10 cellular contexts compared by ENCODE assay signal in the genomic region with DNA sequence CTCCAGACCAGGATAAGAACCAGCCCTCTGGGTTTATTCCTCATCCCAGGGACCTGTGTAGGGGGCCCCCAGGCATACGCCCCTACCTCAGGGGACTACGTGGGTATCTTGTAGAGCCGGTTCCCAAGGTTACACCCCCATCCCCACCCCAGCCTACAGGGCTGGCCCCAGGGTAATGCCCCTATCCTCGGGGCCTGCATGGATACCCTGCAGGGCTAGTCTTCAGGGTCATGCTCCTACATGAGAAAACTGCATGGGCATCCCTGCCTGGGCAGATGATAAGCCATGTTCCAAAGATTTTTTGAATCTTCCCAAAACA. TPM values are rescaled to one million over a fixed set of nuclear protein-coding genes. Genes with fewer than 3 reads are reported as not detected.
DNase-seq lines count a peak whose midpoint lies in the region; ATAC-seq and TF ChIP-seq lines count a peak whose summit lies in the region.
"Had no signal": no experiment of that assay in that cellular context is flagged by ENCODE, and none has a peak within 500 bp of the region (broad histone marks: within the 10 kb centered on the region; RNA-seq: fewer than 3 reads in every experiment).

No MANE protein-coding gene starts in this region.

- H3K4me3 ChIP-seq in mesenchymal stem cell (ENCODE audit: insufficient read depth in 1 of 2, low read depth in 1 of 2, low read length in 2 of 2) (peak overlapping the region in 1 of 2 experiments; percentile 80), GM23338 (no peak overlapping the region)

- H3K36me3 ChIP-seq in mesenchymal stem cell (ENCODE audit: control insufficient read depth in 1 of 2, insufficient read depth in 2 of 2, low read depth in 1 of 2, low read length in 2 of 2) (peaks cover 13 to 27% of the 10 kb centered on the region in 2 experiments), GM23338 (ENCODE audit: insufficient read depth) (no peaks in the 10 kb centered on the region)

- H3K14ac ChIP-seq in mesenchymal stem cell (ENCODE audit: low read length in 2 of 2): no peak overlapping the region

- peak overlapping the region; percentile 80 for H3K9ac ChIP-seq in mesenchymal stem cell (ENCODE audit: low read length)

- H3K4me2 ChIP-seq in mesenchymal stem cell (ENCODE audit: low read length, poor library complexity, severe bottlenecking) (no peak overlapping the region), GM23338 (no peak overlapping the region)

- H3K9me2 ChIP-seq in GM23338 (ENCODE audit: insufficient read depth): no peaks in the 10 kb centered on the region

- peak overlapping the region; percentile 50 for H2BK120ac ChIP-seq in mesenchymal stem cell (ENCODE audit: low read depth, low read length)

- H3K36me3 Mint-ChIP-seq in HFFc6 (ENCODE audit: low read depth) (peaks cover 4% of the 10 kb centered on the region; the same call in 1 of the 2 replicates), brain (peaks cover 5% of the 10 kb centered on the region), GM23338 (ENCODE audit: low read depth) (no peaks in the 10 kb centered on the region; the same call in 2 of the 3 replicates)

- no peaks in the 10 kb centered on the region for H3K9me3 ChIP-seq in mesenchymal stem cell (ENCODE audit: control insufficient read depth, low read length)

- H2AK5ac ChIP-seq in mesenchymal stem cell (ENCODE audit: low read length, severe bottlenecking): peak overlapping the region; percentile 78

- H3K79me2 ChIP-seq in GM23338 (replicated peaks; ENCODE audit: insufficient read depth): peaks cover 6% of the 10 kb centered on the region

- H3K4me1 Mint-ChIP-seq in HFFc6 (ENCODE audit: low read depth) (peaks cover 69% of the 10 kb centered on the region), brain (peaks cover 88% of the 10 kb centered on the region), GM23338 (peaks cover 39% of the 10 kb centered on the region)

- H3K4me3 Mint-ChIP-seq in HFFc6 (peak overlapping the region; percentile 86), brain (peak overlapping the region in 4 of 5 experiments; percentile 40 to 77 (median 74)), GM23338 (no peak overlapping the region)

- ATAC-seq in GM23338: no peak

- H2BK5ac ChIP-seq in mesenchymal stem cell (ENCODE audit: low read depth, low read length, poor library complexity, severe bottlenecking): no peak overlapping the region

- H3K23ac ChIP-seq in mesenchymal stem cell (ENCODE audit: low read length in 2 of 2): no peak overlapping the region

- H3K27ac ChIP-seq in mesenchymal stem cell (ENCODE audit: low read length, poor library complexity, severe bottlenecking) (no peak overlapping the region), substantia nigra (ENCODE audit: low read depth, low read length, poor library complexity, severe bottlenecking) (peak overlapping the region; percentile 87), GM23338 (ENCODE audit: low read depth) (no peak overlapping the region)

- H3K4me1 ChIP-seq in mesenchymal stem cell (ENCODE audit: control insufficient read depth, insufficient read depth, low read depth, low read length): peaks cover 51% of the 10 kb centered on the region
- peaks cover 39% of the 10 kb centered on the region for H3K4me1 ChIP-seq in GM23338 (ENCODE audit: insufficient read depth)

- H3K9me3 Mint-ChIP-seq in HFFc6: no peaks in the 10 kb centered on the region
- H3K9me3 Mint-ChIP-seq in brain: no peaks in the 10 kb centered on the region
- H3K9me3 Mint-ChIP-seq in GM23338: no peaks in the 10 kb centered on the region; the same call in 2 of the 3 replicates

- peak overlapping the region; percentile 88 to 90 for H3K18ac ChIP-seq in mesenchymal stem cell (ENCODE audit: low read depth in 1 of 2, low read length in 2 of 2)

- no peak overlapping the region for H4K8ac ChIP-seq in mesenchymal stem cell (ENCODE audit: low read length)

- H2BK12ac ChIP-seq in mesenchymal stem cell (ENCODE audit: low read length in 2 of 2): peak overlapping the region; percentile 91 to 99

- H3K27me3 Mint-ChIP-seq in HFFc6 (ENCODE audit: insufficient read depth): no peaks in the 10 kb centered on the region; the same call in none of the 2 replicates
- H3K27me3 Mint-ChIP-seq in brain: no peaks in the 10 kb centered on the region
- H3K27me3 Mint-ChIP-seq in GM23338 (ENCODE audit: insufficient read depth, low read depth, poor library complexity): peaks cover 4% of the 10 kb centered on the region

- H2AFZ ChIP-seq in mesenchymal stem cell (ENCODE audit: low read depth, low read length): no peak overlapping the region
- no peak overlapping the region for H2AFZ ChIP-seq in GM23338

- peak overlapping the region; percentile 20 for H4K91ac ChIP-seq in mesenchymal stem cell (ENCODE audit: low read length)

- H3K27ac Mint-ChIP-seq in HFFc6 (peak overlapping the region; percentile 88), brain (peak overlapping the region in 4 of 5 experiments; percentile 60 to 94 (median 81)), GM23338 (no peak overlapping the region)

- H4K20me1 ChIP-seq in GM23338 (replicated peaks; ENCODE audit: insufficient read depth): peaks cover 3% of the 10 kb centered on the region

- DNase-seq in HFFc6: no peak
- no peak for DNase-seq in mesenchymal stem cell
- DNase-seq in substantia nigra (lab: John Stamatoyannopoulos, UW): no peak
- no peak for DNase-seq in DMS153 (lab: John Stamatoyannopoulos, UW)
- no peak for DNase-seq in nucleus accumbens (lab: John Stamatoyannopoulos, UW)
- DNase-seq in NOMO-1 treated with DMSO at 0.1 percent for 48 hours (lab: John Stamatoyannopoulos, UW; ENCODE audit: unreplicated experiment): no peak
- no peak for DNase-seq in GM23338 (ENCODE audit: low spot score)
- DNase-seq: NCI-H1417 treated with DMSO at 0.1 percent for 48 hours, NCI-H748 treated with DMSO at 0.1 percent for 48 hours had no signal

- H3K27me3 ChIP-seq in mesenchymal stem cell (ENCODE audit: control insufficient read depth in 1 of 2, insufficient read depth in 1 of 2, low read length in 2 of 2) (no peaks in the 10 kb centered on the region), GM23338 (ENCODE audit: insufficient read depth) (no peaks in the 10 kb centered on the region)

- H2BK15ac ChIP-seq in mesenchymal stem cell (ENCODE audit: low read depth, poor library complexity, severe bottlenecking): peak overlapping the region; percentile 74

- WGBS in mesenchymal stem cell: 61% methylated on average over 4 of the region's 4 CpGs

- TF ChIP-seq CTCF in HFFc6 (IDR thresholded peaks at IDR 0.05) (no peak), brain (conservative IDR thresholded peaks at IDR 0.05) (no peak), GM23338 (conservative IDR thresholded peaks at IDR 0.05; ENCODE audit: low read depth in 2 of 2) (no peak)

- H3F3A ChIP-seq in GM23338 (replicated peaks; ENCODE audit: low read depth): 0 out of 2 replicates have a peak, but pooled peaks cover 14% of the 10 kb centered on the region

- H3K4ac ChIP-seq in mesenchymal stem cell (ENCODE audit: low read depth in 1 of 2, low read length in 2 of 2): peak overlapping the region; percentile 20 to 91

- peaks cover 34% of the 10 kb centered on the region for H3K79me1 ChIP-seq in mesenchymal stem cell (replicated peaks; ENCODE audit: low read length, poor library complexity, severe bottlenecking)

TF ChIP-seq in GM23338, 12 proteins besides CTCF, POLR2A, EP300 and RAD21 (continues in another document):
- TF ChIP-seq POLR2AphosphoS5 (IDR thresholded peaks at IDR 0.05; ENCODE audit: low read depth): no peak
- TF ChIP-seq NANOG (IDR thresholded peaks at IDR 0.05; ENCODE audit: borderline replicate concordance): no peak
- no peak for TF ChIP-seq EZH2phosphoT487 (IDR thresholded peaks at IDR 0.05; ENCODE audit: unreplicated experiment)
- no peak for TF ChIP-seq EZH2 (IDR thresholded peaks at IDR 0.05; ENCODE audit: low read depth, unreplicated experiment)
- no peak for TF ChIP-seq ZNF331 (CRISPR knock-in tag; IDR thresholded peaks at IDR 0.05; ENCODE audit: low read depth)
- no peak for TF ChIP-seq STAT1 (IDR thresholded peaks at IDR 0.05; ENCODE audit: unreplicated experiment)

RNA-seq across cellular contexts. Expression of a gene that starts 14.2 kb away (rescaled TPM):
- total RNA-seq in HFFc6 (2021; fragmentation: NEBNext Ultra II Directional; extraction: Animal tissue kit (Norgen Biotek cat#: 25700)): 10 to 100 TPM; 63.4 to 87.4 (median 78.7) TPM
- polyA plus RNA-seq in brain (ENCODE audit: insufficient read depth, low read depth, low replicate concordance) (123 TPM), GM23338 (2016; fragmentation: Nextera tagmentation; extraction: Ambion mirVana) (16.9 TPM in 2 replicates)
- 36.0 TPM for polyA plus RNA-seq in mesenchymal stem cell (2013, experiment 1 of 2)
- 34.6 TPM for polyA plus RNA-seq in mesenchymal stem cell (2013, experiment 2 of 2)
- total RNA-seq in GM23338 (2014; rRNA removed; shearing (Covaris generic)): 71.1 and 86.9 TPM in 2 replicates

RNA-seq across cellular contexts. Expression of a gene that starts 32.5 kb away (rescaled TPM):
- total RNA-seq in HFFc6 (2021; fragmentation: NEBNext Ultra II Directional; extraction: Animal tissue kit (Norgen Biotek cat#: 25700)): 1 to 10 TPM; 4.0 to 7.6 (median 6.7) TPM
- polyA plus RNA-seq in brain (ENCODE audit: insufficient read depth, low read depth, low replicate concordance) (3.9 TPM), GM23338 (2016; fragmentation: Nextera tagmentation; extraction: Ambion mirVana) (9.3 TPM in 2 replicates)
- 1.6 TPM for polyA plus RNA-seq in mesenchymal stem cell (2013, experiment 1 of 2)
- 1.6 TPM for polyA plus RNA-seq in mesenchymal stem cell (2013, experiment 2 of 2)
- total RNA-seq in GM23338 (2014; rRNA removed; shearing (Covaris generic)): 17.0 and 19.0 TPM in 2 replicates

RNA-seq across cellular contexts. Expression of a gene that starts 38.7 kb away (rescaled TPM):
- total RNA-seq in HFFc6 (2021; fragmentation: NEBNext Ultra II Directional; extraction: Animal tissue kit (Norgen Biotek cat#: 25700)): 100 to 1,000 TPM in 5 of 6 experiments, 10 to 100 TPM in 1; 96.6 to 123 (median 113) TPM
- polyA plus RNA-seq in brain (ENCODE audit: insufficient read depth, low read depth, low replicate concordance) (187 TPM), GM23338 (2016; fragmentation: Nextera tagmentation; extraction: Ambion mirVana) (143 and 154 TPM in 2 replicates)
- polyA plus RNA-seq in mesenchymal stem cell (2013, experiment 1 of 2): 158 TPM
- polyA plus RNA-seq in mesenchymal stem cell (2013, experiment 2 of 2): 165 TPM
- 110 and 112 TPM in 2 replicates for total RNA-seq in GM23338 (2014; rRNA removed; shearing (Covaris generic))

RNA-seq across cellular contexts. Expression of a gene that starts 42.8 kb away (rescaled TPM):
- total RNA-seq in HFFc6 (2021; fragmentation: NEBNext Ultra II Directional; extraction: Animal tissue kit (Norgen Biotek cat#: 25700)): 100 to 1,000 TPM in 1 of 6 experiments, 10 to 100 TPM in 5; 86.6 to 101 (median 94.5) TPM
- 45.1 TPM for polyA plus RNA-seq in brain (ENCODE audit: insufficient read depth, low read depth, low replicate concordance)
- polyA plus RNA-seq in mesenchymal stem cell (2013, experiment 1 of 2): 74.2 TPM
- 73.4 TPM for polyA plus RNA-seq in mesenchymal stem cell (2013, experiment 2 of 2)
- total RNA-seq in GM23338 (2014; rRNA removed; shearing (Covaris generic)): 64.4 and 72.7 TPM in 2 replicates
- 226 and 241 TPM in 2 replicates for polyA plus RNA-seq in GM23338 (2016; fragmentation: Nextera tagmentation; extraction: Ambion mirVana)
